Comparison of ENCODE assay signal across 7 cellular contexts in genomic region chr3:66276705-66277274, GRCh38. TPM values are rescaled to one million over a fixed set of nuclear protein-coding genes. Genes with fewer than 3 reads are reported as not detected.
DNase-seq lines count a peak whose midpoint lies in the region; ATAC-seq, FAIRE-seq and TF ChIP-seq lines count a peak whose summit lies in the region.

No MANE protein-coding gene starts in this region.

- H3K9ac ChIP-seq in trophoblast cell (ENCODE audit: low read length) = no peak overlapping the region

- H2BK120ac ChIP-seq in trophoblast cell (ENCODE audit: insufficient read depth, low read length, poor library complexity) = no peak overlapping the region

- no peaks in the 10 kb centered on the region for H3K4me1 ChIP-seq in trophoblast cell (ENCODE audit: control insufficient read depth in 1 of 2, insufficient read depth in 2 of 2, low read length in 2 of 2)

- no peaks in the 10 kb centered on the region for H3K27me3 ChIP-seq in trophoblast cell (ENCODE audit: insufficient read depth, low read length)

- no peak overlapping the region for H3K4me2 ChIP-seq in trophoblast cell (ENCODE audit: low read length)

- no peaks in the 10 kb centered on the region for H3K79me2 ChIP-seq in trophoblast cell (ENCODE audit: control insufficient read depth, insufficient read depth, low read length, poor library complexity)

- no peak overlapping the region for H2AK5ac ChIP-seq in trophoblast cell (ENCODE audit: low read length)

- H3K9me3 ChIP-seq in trophoblast cell (ENCODE audit: insufficient read depth, low read depth, low read length) = no peaks in the 10 kb centered on the region

- no peak overlapping the region for H4K91ac ChIP-seq in trophoblast cell (ENCODE audit: low read depth, low read length)

- no CpG with 5 or more reads among the region's 3 CpGs for WGBS in trophoblast cell (ENCODE audit: extremely low coverage, insufficient coverage, insufficient read length)

- no peak overlapping the region for H3K14ac ChIP-seq in trophoblast cell (ENCODE audit: low read length)

- no peak overlapping the region for H3K4ac ChIP-seq in trophoblast cell (ENCODE audit: low read depth, low read length)

- FAIRE-seq in frontal cortex (lab: Jason Lieb, UNC) = peak; percentile 98

- no peak overlapping the region for H2AFZ ChIP-seq in trophoblast cell (ENCODE audit: insufficient read depth, low read length, poor library complexity)

- TF ChIP-seq CTCF in GM10248 (IDR thresholded peaks at IDR 0.05; ENCODE audit: control extremely low read depth, extremely low read depth, low read depth, missing control alignments) = peak; percentile 68

- no peak overlapping the region for H3K23ac ChIP-seq in trophoblast cell (ENCODE audit: low read length)

- H3K18ac ChIP-seq in trophoblast cell (ENCODE audit: low read length) = no peak overlapping the region

- no peaks in the 10 kb centered on the region for H3K36me3 ChIP-seq in trophoblast cell (ENCODE audit: control insufficient read depth in 1 of 2, insufficient read depth in 2 of 2, low read length in 2 of 2)

- H3K4me3 ChIP-seq in trophoblast cell (ENCODE audit: low read depth, low read length) = no peak overlapping the region

- H4K12ac ChIP-seq in trophoblast cell (ENCODE audit: low read depth, low read length) = no peak overlapping the region

- ATAC-seq in HG03175 (IDR thresholded peaks at IDR 0.05; ENCODE audit: unreplicated experiment) = no peak

- CTCF ChIA-PET in GM10248 (lab: Yijun Ruan, JAX) = interaction anchor here (0.6 to 3.1 kb wide), 23 partner anchors 9 to 550 kb away, joined by 3 to 26 read pairs (median 3); no protein-coding TSS in a partner anchor

- H4K8ac ChIP-seq in trophoblast cell (ENCODE audit: low read depth, low read length) = no peak overlapping the region

- no peak overlapping the region for H2BK12ac ChIP-seq in trophoblast cell (ENCODE audit: low read length)

- no peaks in the 10 kb centered on the region for H3K79me1 ChIP-seq in trophoblast cell (ENCODE audit: low read length)

- H2BK5ac ChIP-seq in trophoblast cell (ENCODE audit: low read depth, low read length, poor library complexity) = no peak overlapping the region

- POLR2A ChIA-PET in GM10248 (lab: Yijun Ruan, JAX) = no interaction called here

- H3K27ac ChIP-seq in trophoblast cell (ENCODE audit: low read depth, low read length) = no peak overlapping the region

- DNase-seq in GM10248 (ENCODE audit: extremely low spot score) = no peak
- DNase-seq in HS-5 (ENCODE audit: low read depth) = peak; percentile 46
- DNase-seq in RPMI7951 (ENCODE audit: low read depth) = peak; percentile 71
- peak; percentile 37 for DNase-seq in activated gamma-delta T cell treated with anti-CD3 and anti-CD28 coated beads, Interleukin-2, amount 50 U/mL, for 16 hours (ENCODE audit: low read depth)
- DNase-seq in frontal cortex (ENCODE audit: low spot score in 2 of 2) = peak; percentile 37 to 39
- DNase-seq in trophoblast cell = peak; percentile 68 to 89

RNA-seq across cellular contexts. Expression of gene SLC25A26, which starts 56.0 kb away (rescaled TPM):
- 27.2 and 31.3 TPM in 2 replicates for total RNA-seq in RPMI7951 (2014; rRNA removed; shearing (Covaris generic))
- 22.0 TPM for total RNA-seq in frontal cortex
- 10.0 and 10.4 TPM in 2 replicates for polyA plus RNA-seq in trophoblast cell (2013)
